Comparison of ENCODE assay signal across 1 cellular context in the genomic region with DNA sequence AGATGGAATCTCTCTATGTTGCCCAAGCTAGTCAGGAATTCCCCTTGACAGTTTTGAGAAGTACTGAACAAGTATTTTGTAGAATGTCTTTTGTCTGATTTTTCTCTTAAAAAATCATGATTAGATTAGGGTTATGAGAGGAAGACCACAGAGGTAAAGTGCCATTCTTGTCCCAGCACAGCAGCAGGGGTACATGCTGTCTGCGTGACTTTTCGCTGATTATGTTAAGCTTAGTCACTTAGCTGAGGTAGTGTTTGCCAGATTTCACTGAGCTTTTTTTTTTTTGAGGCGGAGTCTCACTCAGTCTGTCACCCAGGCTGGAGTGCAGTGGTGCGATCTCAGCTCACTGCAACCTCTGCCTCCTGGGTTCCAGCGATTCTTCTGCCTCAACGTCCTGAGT.
TF ChIP-seq lines count a peak whose summit lies in the region.

No MANE protein-coding gene starts in this region.

TF ChIP-seq in SK-N-SH treated with all-trans-retinoic acid at 6 μM for 48 hours, 23 proteins besides CTCF, POLR2A, EP300 and RAD21 (continued from another document):
- TF ChIP-seq, protein P1, sequence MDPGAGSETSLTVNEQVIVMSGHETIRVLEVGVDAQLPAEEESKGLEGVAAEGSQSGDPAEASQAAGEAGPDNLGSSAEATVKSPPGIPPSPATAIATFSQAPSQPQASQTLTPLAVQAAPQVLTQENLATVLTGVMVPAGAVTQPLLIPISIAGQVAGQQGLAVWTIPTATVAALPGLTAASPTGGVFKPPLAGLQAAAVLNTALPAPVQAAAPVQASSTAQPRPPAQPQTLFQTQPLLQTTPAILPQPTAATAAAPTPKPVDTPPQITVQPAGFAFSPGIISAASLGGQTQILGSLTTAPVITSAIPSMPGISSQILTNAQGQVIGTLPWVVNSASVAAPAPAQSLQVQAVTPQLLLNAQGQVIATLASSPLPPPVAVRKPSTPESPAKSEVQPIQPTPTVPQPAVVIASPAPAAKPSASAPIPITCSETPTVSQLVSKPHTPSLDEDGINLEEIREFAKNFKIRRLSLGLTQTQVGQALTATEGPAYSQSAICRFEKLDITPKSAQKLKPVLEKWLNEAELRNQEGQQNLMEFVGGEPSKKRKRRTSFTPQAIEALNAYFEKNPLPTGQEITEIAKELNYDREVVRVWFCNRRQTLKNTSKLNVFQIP (CRISPR knock-in tag; IDR thresholded peaks at IDR 0.05; ENCODE audit: borderline replicate concordance, low read depth) = no peak
- TF ChIP-seq, protein P2, sequence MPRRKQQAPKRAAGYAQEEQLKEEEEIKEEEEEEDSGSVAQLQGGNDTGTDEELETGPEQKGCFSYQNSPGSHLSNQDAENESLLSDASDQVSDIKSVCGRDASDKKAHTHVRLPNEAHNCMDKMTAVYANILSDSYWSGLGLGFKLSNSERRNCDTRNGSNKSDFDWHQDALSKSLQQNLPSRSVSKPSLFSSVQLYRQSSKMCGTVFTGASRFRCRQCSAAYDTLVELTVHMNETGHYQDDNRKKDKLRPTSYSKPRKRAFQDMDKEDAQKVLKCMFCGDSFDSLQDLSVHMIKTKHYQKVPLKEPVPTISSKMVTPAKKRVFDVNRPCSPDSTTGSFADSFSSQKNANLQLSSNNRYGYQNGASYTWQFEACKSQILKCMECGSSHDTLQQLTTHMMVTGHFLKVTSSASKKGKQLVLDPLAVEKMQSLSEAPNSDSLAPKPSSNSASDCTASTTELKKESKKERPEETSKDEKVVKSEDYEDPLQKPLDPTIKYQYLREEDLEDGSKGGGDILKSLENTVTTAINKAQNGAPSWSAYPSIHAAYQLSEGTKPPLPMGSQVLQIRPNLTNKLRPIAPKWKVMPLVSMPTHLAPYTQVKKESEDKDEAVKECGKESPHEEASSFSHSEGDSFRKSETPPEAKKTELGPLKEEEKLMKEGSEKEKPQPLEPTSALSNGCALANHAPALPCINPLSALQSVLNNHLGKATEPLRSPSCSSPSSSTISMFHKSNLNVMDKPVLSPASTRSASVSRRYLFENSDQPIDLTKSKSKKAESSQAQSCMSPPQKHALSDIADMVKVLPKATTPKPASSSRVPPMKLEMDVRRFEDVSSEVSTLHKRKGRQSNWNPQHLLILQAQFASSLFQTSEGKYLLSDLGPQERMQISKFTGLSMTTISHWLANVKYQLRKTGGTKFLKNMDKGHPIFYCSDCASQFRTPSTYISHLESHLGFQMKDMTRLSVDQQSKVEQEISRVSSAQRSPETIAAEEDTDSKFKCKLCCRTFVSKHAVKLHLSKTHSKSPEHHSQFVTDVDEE (CRISPR knock-in tag; IDR thresholded peaks at IDR 0.05) = no peak
- TF ChIP-seq ZNF8 (CRISPR knock-in tag; IDR thresholded peaks at IDR 0.05) = no peak
- TF ChIP-seq BACH2 (CRISPR knock-in tag; IDR thresholded peaks at IDR 0.05; ENCODE audit: borderline replicate concordance) = no peak
- TF ChIP-seq OSR1 (CRISPR knock-in tag; IDR thresholded peaks at IDR 0.05) = no peak
- no peak for TF ChIP-seq ZC3H10 (CRISPR knock-in tag; IDR thresholded peaks at IDR 0.05)
- no peak for TF ChIP-seq ZFP3 (CRISPR knock-in tag; IDR thresholded peaks at IDR 0.05)
- TF ChIP-seq ISL1 (CRISPR knock-in tag; IDR thresholded peaks at IDR 0.05) = no peak
- no peak for TF ChIP-seq CSDC2 (CRISPR knock-in tag; IDR thresholded peaks at IDR 0.05)
- TF ChIP-seq, protein P3, sequence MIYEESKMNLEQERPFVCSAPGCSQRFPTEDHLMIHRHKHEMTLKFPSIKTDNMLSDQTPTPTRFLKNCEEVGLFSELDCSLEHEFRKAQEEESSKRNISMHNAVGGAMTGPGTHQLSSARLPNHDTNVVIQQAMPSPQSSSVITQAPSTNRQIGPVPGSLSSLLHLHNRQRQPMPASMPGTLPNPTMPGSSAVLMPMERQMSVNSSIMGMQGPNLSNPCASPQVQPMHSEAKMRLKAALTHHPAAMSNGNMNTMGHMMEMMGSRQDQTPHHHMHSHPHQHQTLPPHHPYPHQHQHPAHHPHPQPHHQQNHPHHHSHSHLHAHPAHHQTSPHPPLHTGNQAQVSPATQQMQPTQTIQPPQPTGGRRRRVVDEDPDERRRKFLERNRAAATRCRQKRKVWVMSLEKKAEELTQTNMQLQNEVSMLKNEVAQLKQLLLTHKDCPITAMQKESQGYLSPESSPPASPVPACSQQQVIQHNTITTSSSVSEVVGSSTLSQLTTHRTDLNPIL (CRISPR knock-in tag; IDR thresholded peaks at IDR 0.05; ENCODE audit: low read depth) = no peak
TF ChIP-seq in SK-N-SH treated with all-trans-retinoic acid at 6 μM for 48 hours: peak in this region for 0.
